3 cellular contexts compared by ENCODE assay signal in the genomic region with DNA sequence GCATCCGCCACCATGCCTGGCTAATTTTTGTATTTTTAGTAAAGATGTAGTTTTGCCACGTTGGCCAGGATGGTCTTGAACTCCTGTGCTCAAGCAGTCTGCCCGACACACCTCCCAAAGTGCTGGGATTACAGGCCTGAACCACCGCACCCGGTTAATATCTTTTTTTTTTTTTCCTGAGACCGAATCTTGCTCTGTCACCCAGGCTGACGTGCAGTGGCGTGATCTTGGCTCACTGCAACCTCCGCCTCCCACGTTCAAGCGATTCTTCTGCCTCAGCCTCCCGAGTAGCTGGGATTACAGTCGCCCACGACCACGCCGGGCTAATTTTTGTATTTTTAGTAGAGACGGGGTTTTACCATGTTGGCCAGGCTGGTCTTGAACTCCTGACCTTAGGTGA. TPM values are rescaled to one million over a fixed set of nuclear protein-coding genes. Genes with fewer than 3 reads are reported as not detected.
"Had no signal": no experiment of that assay in that cellular context is flagged by ENCODE, and none has a peak within 500 bp of the region (broad histone marks: within the 10 kb centered on the region; RNA-seq: fewer than 3 reads in every experiment).

No MANE protein-coding gene starts in this region.

RNA-seq across cellular contexts. Expression of a gene that starts 7.2 kb away (rescaled TPM):
- total RNA-seq: SJCRH30, SJSA1 had no signal
- polyA plus RNA-seq: SK-N-SH had no signal
